Comparison of ENCODE assay signal across 8 cellular contexts in the genomic region with DNA sequence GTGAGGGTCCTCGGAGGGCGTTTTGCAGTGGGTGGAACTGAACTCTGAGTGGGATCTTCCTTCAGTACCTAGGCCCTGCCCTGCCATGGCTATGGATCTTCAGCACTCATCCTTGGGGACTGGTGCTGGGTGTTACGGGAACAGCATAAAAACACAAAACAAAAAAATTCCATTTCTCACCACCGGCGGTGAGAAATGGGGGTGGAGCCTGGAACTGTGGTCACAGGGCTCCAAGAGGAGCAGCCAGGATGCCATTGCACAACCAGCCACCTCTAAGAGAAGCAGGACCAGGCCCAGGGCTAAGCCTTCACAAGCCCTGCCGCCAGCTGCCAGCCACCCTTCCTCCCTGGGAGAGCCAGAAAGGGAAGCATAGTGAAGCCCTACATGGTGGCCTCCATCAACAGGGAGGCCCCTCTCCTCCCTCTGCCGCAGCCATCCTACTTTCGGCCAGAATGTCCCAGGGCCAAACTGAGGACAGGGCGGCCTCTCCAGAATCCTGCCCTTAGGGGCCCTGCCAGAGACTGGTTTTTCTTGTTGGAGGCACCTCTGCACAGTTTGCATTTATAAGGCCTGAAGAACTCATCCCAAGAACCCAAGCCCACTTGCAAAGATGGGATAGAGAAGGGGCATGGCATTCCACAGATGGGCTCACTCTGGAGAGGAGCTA.
DNase-seq lines count a peak whose midpoint lies in the region; ATAC-seq, FAIRE-seq and TF ChIP-seq lines count a peak whose summit lies in the region.

No MANE protein-coding gene starts in this region.

- TF ChIP-seq POLR2A in H54 (IDR thresholded peaks at IDR 0.05; ENCODE audit: low read depth, low read length) (0 out of 2 replicates have a peak, but pooled peaks have one; percentile 22), esophagus squamous epithelium (IDR thresholded peaks at IDR 0.05) (no peak), thyroid gland (IDR thresholded peaks at IDR 0.05) (no peak)

- ATAC-seq in GM19324 (IDR thresholded peaks at IDR 0.05; ENCODE audit: low FRiP score, unreplicated experiment) (no peak), HG03460 (IDR thresholded peaks at IDR 0.05; ENCODE audit: unreplicated experiment) (no peak)

- DNase-seq in H54 (ENCODE audit: insufficient read length, low spot score) (no peak), RCC 7860 (ENCODE audit: low spot score) (peak; percentile 43), esophagus squamous epithelium (lab: John Stamatoyannopoulos, UW) (no peak), small intestine (no peak), DMS 273 treated with DMSO at 0.1 percent for 48 hours (lab: John Stamatoyannopoulos, UW) (no peak), thyroid gland (no peak)

- FAIRE-seq in H54 (lab: Jason Lieb, UNC) (no peak), RCC 7860 (lab: Jason Lieb, UNC) (no peak), small intestine (lab: Jason Lieb, UNC) (no peak)

- TF ChIP-seq CTCF in esophagus squamous epithelium (IDR thresholded peaks at IDR 0.05) (peak in 3 of 6 experiments; percentile 28 to 58 (median 46)), thyroid gland (IDR thresholded peaks at IDR 0.05) (no peak)

- H3K27ac ChIP-seq in esophagus squamous epithelium, result peak overlapping the region; percentile 90 to 93 (median 92)
- peak overlapping the region; percentile 69 to 83 for H3K27ac ChIP-seq in small intestine (ENCODE audit: low read depth in 1 of 2, low read length in 1 of 2)
- H3K27ac ChIP-seq in thyroid gland, result no peak overlapping the region

- intact Hi-C loops in esophagus squamous epithelium (cut with DNase I), result no loop called here
- intact Hi-C loops in thyroid gland (cut with DNase I), result no loop called here

- H3K4me3 ChIP-seq in esophagus squamous epithelium (peak overlapping the region in 1 of 4 donors; percentile 15), small intestine (ENCODE audit: low read depth in 1 of 2, low read length in 2 of 2) (no peak overlapping the region), thyroid gland (replicated peaks in 1 of 3) (no peak overlapping the region)

- H3K36me3 ChIP-seq in esophagus squamous epithelium (no peaks in the 10 kb centered on the region), small intestine (ENCODE audit: control insufficient read depth in 2 of 2, insufficient read depth in 2 of 2, low read length in 2 of 2) (no peaks in the 10 kb centered on the region), thyroid gland (no peaks in the 10 kb centered on the region)

- 45 to 58% methylated on average over 6 to 8 of the region's 9 CpGs for WGBS in esophagus squamous epithelium, 2 donors
- 88 to 91% (median 90%) methylated on average over 8 to 9 of the region's 9 CpGs for WGBS in small intestine, 3 donors
- 87 to 91% methylated on average over 6 to 8 of the region's 9 CpGs for WGBS in thyroid gland, 2 donors

- no peaks in the 10 kb centered on the region for H3K9me3 ChIP-seq in esophagus squamous epithelium
- H3K9me3 ChIP-seq in small intestine (ENCODE audit: control insufficient read depth, low read depth), result no peaks in the 10 kb centered on the region
- no peaks in the 10 kb centered on the region for H3K9me3 ChIP-seq in thyroid gland

- no peaks in the 10 kb centered on the region for H3K27me3 ChIP-seq in esophagus squamous epithelium
- H3K27me3 ChIP-seq in small intestine (ENCODE audit: control insufficient read depth in 2 of 2, insufficient read depth in 2 of 2, low read length in 2 of 2), result no peaks in the 10 kb centered on the region
- no peaks in the 10 kb centered on the region for H3K27me3 ChIP-seq in thyroid gland

- H3K4me1 ChIP-seq in esophagus squamous epithelium, result peaks cover 38 to 93% (median 53%) of the 10 kb centered on the region in 3 donors
- peaks cover 16 to 25% of the 10 kb centered on the region in 2 donors for H3K4me1 ChIP-seq in small intestine (ENCODE audit: control insufficient read depth in 2 of 2, insufficient read depth in 1 of 2, low read depth in 1 of 2, low read length in 1 of 2)
- H3K4me1 ChIP-seq in thyroid gland, result peaks cover 4 to 12% of the 10 kb centered on the region in 2 donors

Comparison
In these comparisons a context has a peak if more than half of its experiments do, and no peak if none do; other contexts are left out.
1. H3K27ac ChIP-seq: peak in esophagus squamous epithelium (4 of 4) and small intestine (2 of 2); none in thyroid gland (0 of 3).